In genomic region chr5:176573564-176574296, GRCh38 we compare ENCODE assay signal across 8 cellular contexts. TPM values are rescaled to one million over a fixed set of nuclear protein-coding genes. Genes with fewer than 3 reads are reported as not detected.
DNase-seq lines count a peak whose midpoint lies in the region; ATAC-seq and TF ChIP-seq lines count a peak whose summit lies in the region.

No MANE protein-coding gene starts in this region.

- peaks cover 5% of the 10 kb centered on the region for H3K27me3 Mint-ChIP-seq in activated T-helper 2 cell treated with anti-CD3 and anti-CD28 coated beads, Interferon-gamma antibody, Interleukin-2, Interleukin-4, amounts not matched to agents 10 μg/mL and 5 μg/mL and 100 μg/mL, durations not matched to agents 14 hours and 24 hours and 36 hours (ENCODE audit: low read depth)

- H3K4me3 Mint-ChIP-seq in activated T-helper 2 cell treated with anti-CD3 and anti-CD28 coated beads, Interferon-gamma antibody, Interleukin-2, Interleukin-4, amounts not matched to agents 10 μg/mL and 5 μg/mL and 100 μg/mL, durations not matched to agents 14 hours and 24 hours and 36 hours (ENCODE audit: low read depth): no peak overlapping the region

- WGBS in ovary, 3 donors: 35 to 43% (median 39%) methylated on average over 18 of the region's 18 CpGs
- 31 to 45% methylated on average over 14 to 16 of the region's 18 CpGs for WGBS in tibial nerve, 2 donors

- H3K36me3 Mint-ChIP-seq in activated T-helper 2 cell treated with anti-CD3 and anti-CD28 coated beads, Interferon-gamma antibody, Interleukin-2, Interleukin-4, amounts not matched to agents 10 μg/mL and 5 μg/mL and 100 μg/mL, durations not matched to agents 14 hours and 24 hours and 36 hours (ENCODE audit: low read depth): no peaks in the 10 kb centered on the region

- H4K20me1 ChIP-seq in PC-3 (ENCODE audit: low read length): no peaks in the 10 kb centered on the region

- no peak overlapping the region for H3K27ac Mint-ChIP-seq in activated T-helper 2 cell treated with anti-CD3 and anti-CD28 coated beads, Interferon-gamma antibody, Interleukin-2, Interleukin-4, amounts not matched to agents 10 μg/mL and 5 μg/mL and 100 μg/mL, durations not matched to agents 14 hours and 24 hours and 36 hours

- no TSS peak for BruUV-seq in PC-3 (replicated peaks; lab: Mats Ljungman, UMichigan)

- H3K27ac ChIP-seq in PC-3 (ENCODE audit: low read length) (no peak overlapping the region), ovary (no peak overlapping the region), tibial nerve (no peak overlapping the region)

- H3K36me3 ChIP-seq in PC-3 (ENCODE audit: low read depth, low read length) (no peaks in the 10 kb centered on the region), ovary (no peaks in the 10 kb centered on the region), tibial nerve (no peaks in the 10 kb centered on the region)

- CTCF ChIA-PET in PC-3 (lab: Charles Lee): interaction anchor here (0.6 to 1.0 kb wide), 3 partner anchors 19 to 87 kb away, joined by 3 to 5 read pairs (median 3); partner anchors contain the start of gene TSPAN17

- no peak for TF ChIP-seq POLR2A in ovary (IDR thresholded peaks at IDR 0.05)
- no peak for TF ChIP-seq POLR2A in tibial nerve (IDR thresholded peaks at IDR 0.05)

- no peak overlapping the region for H3K9ac ChIP-seq in PC-3 (ENCODE audit: low read length)

- H3K9me2 ChIP-seq in PC-3 (replicated peaks; ENCODE audit: low read length): no peaks in the 10 kb centered on the region

- no peak overlapping the region for H3K4me3 ChIP-seq in PC-3 (ENCODE audit: low read length)
- no peak overlapping the region for H3K4me3 ChIP-seq in ovary
- no peak overlapping the region for H3K4me3 ChIP-seq in tibial nerve

- H3K4me1 ChIP-seq in PC-3 (ENCODE audit: insufficient read depth, low read length) (peaks cover 4% of the 10 kb centered on the region; the same call in 1 of the 2 replicates), ovary (ENCODE audit: insufficient read depth) (no peaks in the 10 kb centered on the region), tibial nerve (no peaks in the 10 kb centered on the region)

- H3K9me3 ChIP-seq in PC-3 (ENCODE audit: low read length) (no peaks in the 10 kb centered on the region), ovary (no peaks in the 10 kb centered on the region), tibial nerve (no peaks in the 10 kb centered on the region)

- DNase-seq in ELR (ENCODE audit: low read depth) (peak; percentile 62), PC-3 (peak; percentile 63), foreskin melanocyte (peak; percentile 30), ovary (peak; percentile 20 to 57 (median 47)), tibial nerve (ENCODE audit: low spot score in 2 of 2) (peak; percentile 41 to 74), NCI-H1048 (lab: John Stamatoyannopoulos, UW) (no peak)
- peak; percentile 57 for DNase-seq in activated T-helper 2 cell treated with anti-CD3 and anti-CD28 coated beads, Interferon-gamma antibody, Interleukin-2, Interleukin-4, amounts not matched to agents 10 μg/mL and 5 μg/mL and 100 μg/mL, durations not matched to agents 14 hours and 24 hours and 36 hours (ENCODE audit: low spot score)

- intact Hi-C loops in PC-3 (cut with micrococcal nuclease): loop anchor here (1.0 kb wide), 1 partner anchor 74 kb away; the partner anchor contains the start of gene TSPAN17
- intact Hi-C loops in activated T-helper 2 cell treated with anti-CD3 and anti-CD28 coated beads, Interferon-gamma antibody, Interleukin-2, Interleukin-4, amounts not matched to agents 10 μg/mL and 5 μg/mL and 100 μg/mL, durations not matched to agents 14 hours and 24 hours and 36 hours (cut with micrococcal nuclease): loop anchor here (1.0 to 10.0 kb wide), 3 partner anchors 23 to 157 kb away; partner anchors contain the start of gene CLTB
- intact Hi-C loops in ovary (cut with DNase I): no loop called here

- ATAC-seq in HG02571 (IDR thresholded peaks at IDR 0.05; ENCODE audit: unreplicated experiment) (peak; percentile 56), PC-3 (peak; percentile 67)

- POLR2A ChIA-PET in PC-3 (lab: Charles Lee; ENCODE audit: unreplicated experiment): interaction anchor here (0.5 kb wide), 1 partner anchor 74 kb away, joined by 3 read pairs; the partner anchor contains the start of gene TSPAN17

- TF ChIP-seq CTCF in PC-3 (conservative IDR thresholded peaks at IDR 0.05; ENCODE audit: low read depth, low read length): peak; percentile 89
- peak; percentile 18 to 34 (median 20) for TF ChIP-seq CTCF in ovary (IDR thresholded peaks at IDR 0.05)
- peak; percentile 62 to 79 (median 73) for TF ChIP-seq CTCF in tibial nerve (IDR thresholded peaks at IDR 0.05)

- H3K27me3 ChIP-seq in PC-3 (ENCODE audit: low read length): no peaks in the 10 kb centered on the region
- no peaks in the 10 kb centered on the region for H3K27me3 ChIP-seq in ovary
- peaks cover 0 to 13% of the 10 kb centered on the region in 2 donors for H3K27me3 ChIP-seq in tibial nerve

- H2AFZ ChIP-seq in PC-3 (ENCODE audit: low read length): peak overlapping the region; percentile 30; the same call in 1 of the 2 replicates

- no peaks in the 10 kb centered on the region for H3K4me1 Mint-ChIP-seq in activated T-helper 2 cell treated with anti-CD3 and anti-CD28 coated beads, Interferon-gamma antibody, Interleukin-2, Interleukin-4, amounts not matched to agents 10 μg/mL and 5 μg/mL and 100 μg/mL, durations not matched to agents 14 hours and 24 hours and 36 hours (ENCODE audit: low read depth)

- no peak overlapping the region for H3K4me2 ChIP-seq in PC-3 (ENCODE audit: low read length)

- no peaks in the 10 kb centered on the region for H3K79me2 ChIP-seq in PC-3 (ENCODE audit: low read length)

- H3F3A ChIP-seq in PC-3 (ENCODE audit: low read length, unreplicated experiment): no peaks in the 10 kb centered on the region

- TF ChIP-seq EP300 in ovary (IDR thresholded peaks at IDR 0.05) (no peak), tibial nerve (IDR thresholded peaks at IDR 0.05) (no peak)

- H3K9me3 Mint-ChIP-seq in activated T-helper 2 cell treated with anti-CD3 and anti-CD28 coated beads, Interferon-gamma antibody, Interleukin-2, Interleukin-4, amounts not matched to agents 10 μg/mL and 5 μg/mL and 100 μg/mL, durations not matched to agents 14 hours and 24 hours and 36 hours: no peaks in the 10 kb centered on the region

RNA-seq across cellular contexts. Expression of gene CDHR2, which starts 24.6 kb away (rescaled TPM):
- total RNA-seq in PC-3 (2014; rRNA removed): 0.07 TPM in 1 of 2 replicates, not detected in the other
- total RNA-seq in activated T-helper 2 cell treated with anti-CD3 and anti-CD28 coated beads, Interferon-gamma antibody, Interleukin-2, Interleukin-4, amounts not matched to agents 10 μg/mL and 5 μg/mL and 100 μg/mL, durations not matched to agents 14 hours and 24 hours and 36 hours: 0.30 and 0.64 TPM in 2 replicates
- total RNA-seq in ovary: 1 to 10 TPM in 1 of 7 donors, under 1 TPM in 1, not detected in 5; 0.20 to 2.0 TPM
- polyA plus RNA-seq in ovary: under 1 TPM in 1 of 2 donors, not detected in 1; 0.10 TPM
- not detected for total RNA-seq in tibial nerve

RNA-seq across cellular contexts. Expression of gene GPRIN1, which starts 36.2 kb away (rescaled TPM):
- 18.7 and 19.9 TPM in 2 replicates for total RNA-seq in PC-3 (2014; rRNA removed)
- 3.0 and 3.6 TPM in 2 replicates for total RNA-seq in activated T-helper 2 cell treated with anti-CD3 and anti-CD28 coated beads, Interferon-gamma antibody, Interleukin-2, Interleukin-4, amounts not matched to agents 10 μg/mL and 5 μg/mL and 100 μg/mL, durations not matched to agents 14 hours and 24 hours and 36 hours
- under 1 TPM; 0.08 to 0.32 (median 0.20) TPM for total RNA-seq in ovary
- under 1 TPM; 0.13 to 0.50 TPM for polyA plus RNA-seq in ovary
- under 1 TPM in 2 of 4 donors, not detected in 2; 0.22 to 0.90 TPM for total RNA-seq in tibial nerve

RNA-seq across cellular contexts. Expression of gene RNF44, which starts 36.5 kb away (rescaled TPM):
- total RNA-seq in PC-3 (2014; rRNA removed): 19.2 and 28.3 TPM in 2 replicates
- total RNA-seq in activated T-helper 2 cell treated with anti-CD3 and anti-CD28 coated beads, Interferon-gamma antibody, Interleukin-2, Interleukin-4, amounts not matched to agents 10 μg/mL and 5 μg/mL and 100 μg/mL, durations not matched to agents 14 hours and 24 hours and 36 hours: 64.7 and 70.3 TPM in 2 replicates
- 10 to 100 TPM; 16.6 to 44.7 (median 30.8) TPM for total RNA-seq in ovary
- 10 to 100 TPM in 1 of 2 donors, 1 to 10 TPM in 1; 9.2 to 23.8 TPM for polyA plus RNA-seq in ovary
- total RNA-seq in tibial nerve: 10 to 100 TPM; 11.1 to 28.5 (median 21.8) TPM

RNA-seq across cellular contexts. Expression of gene SNCB, which starts 56.6 kb away (rescaled TPM):
- total RNA-seq in PC-3 (2014; rRNA removed): 2.1 and 8.6 TPM in 2 replicates
- total RNA-seq in activated T-helper 2 cell treated with anti-CD3 and anti-CD28 coated beads, Interferon-gamma antibody, Interleukin-2, Interleukin-4, amounts not matched to agents 10 μg/mL and 5 μg/mL and 100 μg/mL, durations not matched to agents 14 hours and 24 hours and 36 hours: not detected in 2 replicates
- not detected for total RNA-seq in ovary
- polyA plus RNA-seq in ovary: under 1 TPM in 1 of 2 donors, not detected in 1; 0.13 TPM
- not detected for total RNA-seq in tibial nerve

RNA-seq across cellular contexts. Expression of gene EIF4E1B, which starts 56.7 kb away (rescaled TPM):
- total RNA-seq in PC-3 (2014; rRNA removed) (not detected in 2 replicates), ovary (not detected), tibial nerve (not detected)
- total RNA-seq in activated T-helper 2 cell treated with anti-CD3 and anti-CD28 coated beads, Interferon-gamma antibody, Interleukin-2, Interleukin-4, amounts not matched to agents 10 μg/mL and 5 μg/mL and 100 μg/mL, durations not matched to agents 14 hours and 24 hours and 36 hours: not detected in 2 replicates
- polyA plus RNA-seq in ovary: under 1 TPM in 1 of 2 donors, not detected in 1; 0.61 TPM

Comparison
In these comparisons a context has a peak if more than half of its experiments do, and no peak if none do; other contexts are left out.
1. CTCF ChIP-seq: peak in every context shown above with its lines; median percentile 89 in PC-3; 73 in tibial nerve; 20 in ovary.
2. intact Hi-C loops: an anchor here in PC-3 (1.0 kb wide) and activated T-helper 2 cell treated with anti-CD3 and anti-CD28 coated beads, Interferon-gamma antibody, Interleukin-2, Interleukin-4, amounts not matched to agents 10 μg/mL and 5 μg/mL and 100 μg/mL, durations not matched to agents 14 hours and 24 hours and 36 hours (1.0 to 10.0 kb wide); none called in ovary.